Comparison of ENCODE assay signal across 1 cellular context in the genomic region with DNA sequence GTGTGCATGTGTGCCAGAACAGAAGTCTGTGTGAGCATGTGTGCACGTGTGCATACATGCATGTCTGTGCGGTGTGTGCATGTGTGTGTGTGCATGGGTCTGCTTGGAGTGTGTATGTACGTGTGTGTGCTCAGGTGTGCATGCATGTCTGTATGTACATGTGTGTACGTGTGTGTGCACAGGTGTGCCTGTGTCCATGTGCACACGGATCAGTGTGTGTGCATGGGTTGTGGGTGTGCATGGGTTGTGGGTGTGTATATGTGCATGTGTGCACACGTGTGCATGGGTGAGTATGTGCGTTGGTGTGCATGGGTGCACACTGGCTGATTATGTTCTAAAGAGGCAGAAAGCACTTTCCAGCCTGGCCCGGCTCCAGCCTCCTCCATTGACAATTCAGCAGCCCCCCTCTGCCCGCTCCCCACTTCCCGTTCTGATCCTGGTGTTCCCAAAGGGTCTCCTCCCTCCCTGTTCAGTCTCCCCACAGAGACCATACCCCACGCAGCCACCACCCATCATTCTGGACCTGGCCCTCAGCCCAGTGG.
TF ChIP-seq lines count a peak whose summit lies in the region.

No MANE protein-coding gene starts in this region.

TF ChIP-seq in HEK293, 187 proteins besides CTCF, POLR2A, EP300 and RAD21 (continued from another document):
- 0 out of 2 replicates have a peak, but pooled peaks have one; percentile 51 for TF ChIP-seq ZNF18 (tag by site-specific recombination; IDR thresholded peaks at IDR 0.05)
